Comparison of ENCODE assay signal across 15 cellular contexts in genomic region chr6:111791415-111791814, GRCh38.
A peak's percentile ranks its signal among the peaks of the same experiment; 100 is the strongest.
DNase-seq lines count a peak whose midpoint lies in the region; ATAC-seq and TF ChIP-seq lines count a peak whose summit lies in the region.
"Had no signal": no experiment of that assay in that cellular context is flagged by ENCODE, and none has a peak within 500 bp of the region (broad histone marks: within the 10 kb centered on the region; RNA-seq: fewer than 3 reads in every experiment).

No MANE protein-coding gene starts in this region.

- ATAC-seq in CD4-positive, CD25-positive, alpha-beta regulatory T cell (ENCODE audit: low read depth in 2 of 2), result no peak
- ATAC-seq in left ventricle myocardium superior (peak; percentile 58), HG03460 (IDR thresholded peaks at IDR 0.05; ENCODE audit: unreplicated experiment) (no peak)
- ATAC-seq: foreskin keratinocyte had no signal

- H3K27ac ChIP-seq in CD4-positive, CD25-positive, alpha-beta regulatory T cell (ENCODE audit: insufficient read depth, low read length, poor library complexity, severe bottlenecking), result no peak overlapping the region
- H3K27ac ChIP-seq in substantia nigra (ENCODE audit: low read depth, low read length, poor library complexity, severe bottlenecking), result no peak overlapping the region
- H3K27ac ChIP-seq: adrenal gland, C4-2B, foreskin keratinocyte had no signal

- no peak for DNase-seq in CD4-positive, CD25-positive, alpha-beta regulatory T cell
- DNase-seq in GM06990 (ENCODE audit: extremely low read depth, insufficient read length) (no peak), left ventricle myocardium superior (no peak), substantia nigra (lab: John Stamatoyannopoulos, UW) (no peak), NCI-H1105 (lab: John Stamatoyannopoulos, UW) (no peak)
- DNase-seq in activated T-helper 1 cell treated with anti-CD3 and anti-CD28 coated beads, Interleukin-12 subunit alpha, Interleukin-12 subunit beta, Interleukin-2, Interleukin-4 antibody, amounts not matched to agents 30 ng/mL and 10 ng/mL and 1 ng/mL, durations not matched to agents 14 hours and 24 hours and 36 hours (ENCODE audit: low spot score), result no peak
- DNase-seq in stimulated activated CD4-positive, alpha-beta T cell treated with anti-CD3 and anti-CD28 coated beads, Interleukin-4, amount 100 ng/mL, for 1 hour, result no peak
- DNase-seq: activated CD4-positive, alpha-beta T cell treated with anti-CD3 and anti-CD28 coated beads for 4 hours; adrenal gland; dermis blood vessel endothelial cell; foreskin keratinocyte; Kasumi-1 had no signal

- peaks cover 65% of the 10 kb centered on the region for H3K4me1 ChIP-seq in CD4-positive, CD25-positive, alpha-beta regulatory T cell (ENCODE audit: control insufficient read depth, insufficient read depth, low read length, poor library complexity, severe bottlenecking)
- H3K4me1 ChIP-seq: adrenal gland had no signal

- TF ChIP-seq CTCF in GM06990 (IDR thresholded peaks at IDR 0.05; ENCODE audit: insufficient read depth, low read length, poor library complexity, severe bottlenecking), result no peak

- no peak overlapping the region for H3K4me3 ChIP-seq in CD4-positive, CD25-positive, alpha-beta regulatory T cell (ENCODE audit: low read depth, low read length)
- H3K4me3 ChIP-seq in GM06990 (replicated peaks; ENCODE audit: low read depth, low read length), result peak overlapping the region; percentile 17
- H3K4me3 ChIP-seq: adrenal gland had no signal

- H3K36me3 Mint-ChIP-seq in CD4-positive, CD25-positive, alpha-beta regulatory T cell, result peaks cover 9% of the 10 kb centered on the region
- H3K36me3 Mint-ChIP-seq in activated T-helper 1 cell treated with anti-CD3 and anti-CD28 coated beads, Interleukin-12 subunit alpha, Interleukin-12 subunit beta, Interleukin-2, Interleukin-4 antibody, amounts not matched to agents 30 ng/mL and 10 ng/mL and 1 ng/mL, durations not matched to agents 14 hours and 24 hours and 36 hours (ENCODE audit: low read depth), result peaks cover 32% of the 10 kb centered on the region

- no peaks in the 10 kb centered on the region for H3K9me3 Mint-ChIP-seq in CD4-positive, CD25-positive, alpha-beta regulatory T cell
- no peaks in the 10 kb centered on the region for H3K9me3 Mint-ChIP-seq in activated T-helper 1 cell treated with anti-CD3 and anti-CD28 coated beads, Interleukin-12 subunit alpha, Interleukin-12 subunit beta, Interleukin-2, Interleukin-4 antibody, amounts not matched to agents 30 ng/mL and 10 ng/mL and 1 ng/mL, durations not matched to agents 14 hours and 24 hours and 36 hours
- H3K9me3 Mint-ChIP-seq: neural crest cell had no signal

- H3K27me3 ChIP-seq in CD4-positive, CD25-positive, alpha-beta regulatory T cell (ENCODE audit: control insufficient read depth, insufficient read depth, low read length), result no peaks in the 10 kb centered on the region
- no peaks in the 10 kb centered on the region for H3K27me3 ChIP-seq in GM06990 (replicated peaks; ENCODE audit: control insufficient read depth, insufficient read depth, low read length)
- H3K27me3 ChIP-seq: adrenal gland, foreskin keratinocyte had no signal

- intact Hi-C loops in activated T-helper 1 cell treated with anti-CD3 and anti-CD28 coated beads, Interleukin-12 subunit alpha, Interleukin-12 subunit beta, Interleukin-2, Interleukin-4 antibody, amounts not matched to agents 30 ng/mL and 10 ng/mL and 1 ng/mL, durations not matched to agents 14 hours and 24 hours and 36 hours (cut with micrococcal nuclease), result no loop called here
- intact Hi-C loops in left ventricle myocardium superior (cut with micrococcal nuclease), result no loop called here

- peaks cover 55 to 65% (median 59%) of the 10 kb centered on the region in 4 donors for H3K4me1 Mint-ChIP-seq in CD4-positive, CD25-positive, alpha-beta regulatory T cell
- peaks cover 63% of the 10 kb centered on the region for H3K4me1 Mint-ChIP-seq in activated T-helper 1 cell treated with anti-CD3 and anti-CD28 coated beads, Interleukin-12 subunit alpha, Interleukin-12 subunit beta, Interleukin-2, Interleukin-4 antibody, amounts not matched to agents 30 ng/mL and 10 ng/mL and 1 ng/mL, durations not matched to agents 14 hours and 24 hours and 36 hours (ENCODE audit: low read depth)

- peak overlapping the region in 1 of 4 donors; percentile 60 for H3K4me3 Mint-ChIP-seq in CD4-positive, CD25-positive, alpha-beta regulatory T cell
- no peak overlapping the region for H3K4me3 Mint-ChIP-seq in activated T-helper 1 cell treated with anti-CD3 and anti-CD28 coated beads, Interleukin-12 subunit alpha, Interleukin-12 subunit beta, Interleukin-2, Interleukin-4 antibody, amounts not matched to agents 30 ng/mL and 10 ng/mL and 1 ng/mL, durations not matched to agents 14 hours and 24 hours and 36 hours
- H3K4me3 Mint-ChIP-seq: neural crest cell had no signal

- H3K36me3 ChIP-seq in CD4-positive, CD25-positive, alpha-beta regulatory T cell (ENCODE audit: control insufficient read depth, insufficient read depth, low read length), result peaks cover 8% of the 10 kb centered on the region
- H3K36me3 ChIP-seq in GM06990 (ENCODE audit: control insufficient read depth, insufficient read depth, low read length), result no peaks in the 10 kb centered on the region
- H3K36me3 ChIP-seq: adrenal gland had no signal

- H3K27ac Mint-ChIP-seq in CD4-positive, CD25-positive, alpha-beta regulatory T cell, result peak overlapping the region; percentile 68 to 78 (median 78)
- H3K27ac Mint-ChIP-seq in activated T-helper 1 cell treated with anti-CD3 and anti-CD28 coated beads, Interleukin-12 subunit alpha, Interleukin-12 subunit beta, Interleukin-2, Interleukin-4 antibody, amounts not matched to agents 30 ng/mL and 10 ng/mL and 1 ng/mL, durations not matched to agents 14 hours and 24 hours and 36 hours, result peak overlapping the region; percentile 24

- no peaks in the 10 kb centered on the region for H3K27me3 Mint-ChIP-seq in CD4-positive, CD25-positive, alpha-beta regulatory T cell
- H3K27me3 Mint-ChIP-seq in activated T-helper 1 cell treated with anti-CD3 and anti-CD28 coated beads, Interleukin-12 subunit alpha, Interleukin-12 subunit beta, Interleukin-2, Interleukin-4 antibody, amounts not matched to agents 30 ng/mL and 10 ng/mL and 1 ng/mL, durations not matched to agents 14 hours and 24 hours and 36 hours (ENCODE audit: insufficient read depth), result no peaks in the 10 kb centered on the region

- H3K9me3 ChIP-seq in CD4-positive, CD25-positive, alpha-beta regulatory T cell (ENCODE audit: control insufficient read depth in 2 of 2, low read length in 2 of 2), result no peaks in the 10 kb centered on the region
- H3K9me3 ChIP-seq: adrenal gland had no signal
